28 cellular contexts compared by ENCODE assay signal in the genomic region with DNA sequence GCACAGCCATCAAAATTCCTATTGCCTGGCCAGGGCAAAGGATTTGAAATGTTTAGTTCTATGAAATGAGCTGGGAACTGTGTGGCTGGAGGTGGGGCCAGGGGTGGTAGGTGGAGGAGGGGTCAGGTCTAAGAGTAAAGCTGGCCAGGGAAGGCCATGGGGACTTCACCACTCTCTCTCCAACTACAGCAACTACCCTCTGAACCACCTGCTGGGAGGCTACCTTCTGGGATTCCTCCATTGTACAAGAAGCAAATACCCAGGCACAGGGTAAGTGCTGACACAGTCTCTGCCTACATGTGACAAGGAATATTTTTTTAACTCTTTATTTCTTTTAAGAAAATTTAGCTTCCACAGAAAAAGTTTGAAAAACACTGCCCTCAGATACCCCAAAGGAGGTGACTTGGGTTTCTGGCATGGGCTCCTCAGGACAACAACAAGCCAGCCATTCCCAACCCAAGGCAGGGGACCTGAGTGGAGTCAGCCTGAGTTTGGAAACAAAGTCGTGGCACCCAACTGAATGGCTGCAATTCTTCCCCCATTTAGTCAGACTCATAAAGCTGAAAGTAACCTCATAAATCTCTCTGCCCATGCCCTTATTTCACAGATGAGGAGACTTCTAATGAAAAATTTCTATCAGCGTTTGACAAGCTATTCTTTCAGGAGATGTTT.
DNase-seq lines count a peak whose midpoint lies in the region; ATAC-seq, FAIRE-seq and TF ChIP-seq lines count a peak whose summit lies in the region.
"Had no signal": no experiment of that assay in that cellular context is flagged by ENCODE, and none has a peak within 500 bp of the region (broad histone marks: within the 10 kb centered on the region; RNA-seq: fewer than 3 reads in every experiment).

No MANE protein-coding gene starts in this region.

- H3K4me1 ChIP-seq in MM.1S (ENCODE audit: low read length) = peaks cover 32% of the 10 kb centered on the region
- H3K4me1 ChIP-seq in astrocyte (ENCODE audit: insufficient read depth, low read length) = no peaks in the 10 kb centered on the region
- H3K4me1 ChIP-seq: BE2C, Caco-2, pancreas, tibial nerve had no signal

- intact Hi-C loops in activated T-helper 1 cell treated with anti-CD3 and anti-CD28 coated beads, Interleukin-12 subunit alpha, Interleukin-12 subunit beta, Interleukin-2, Interleukin-4 antibody, amounts not matched to agents 30 ng/mL and 10 ng/mL and 1 ng/mL, durations not matched to agents 14 hours and 24 hours and 36 hours (cut with micrococcal nuclease) = no loop called here

- H3K9me3 Mint-ChIP-seq in T-helper 2 cell treated with Interferon-gamma antibody and Interleukin-4, amounts not matched to agents 5 μg/mL and 100 μg/mL, for 36 hours = no peaks in the 10 kb centered on the region
- no peaks in the 10 kb centered on the region for H3K9me3 Mint-ChIP-seq in astrocyte (ENCODE audit: unreplicated experiment)
- H3K9me3 Mint-ChIP-seq in activated T-helper 1 cell treated with anti-CD3 and anti-CD28 coated beads, Interleukin-12 subunit alpha, Interleukin-12 subunit beta, Interleukin-2, Interleukin-4 antibody, amounts not matched to agents 30 ng/mL and 10 ng/mL and 1 ng/mL, durations not matched to agents 14 hours and 24 hours and 36 hours = no peaks in the 10 kb centered on the region
- H3K9me3 Mint-ChIP-seq: effector memory CD8-positive, alpha-beta T cell; naive thymus-derived CD4-positive, alpha-beta T cell; stimulated activated memory B cell treated with anti-CD40 and anti-IgM and Interleukin-4, amounts not matched to agents 10 μg/mL and 1 μg/mL and 100 μg/mL, for 72 hours; T-helper 1 cell treated with Interleukin-12 subunit alpha and Interleukin-12 subunit beta and Interleukin-4 antibody, amounts not matched to agents 30 μg/mL and 1 μg/mL, for 36 hours had no signal

- peaks cover 48% of the 10 kb centered on the region for H3K4me1 Mint-ChIP-seq in T-helper 2 cell treated with Interferon-gamma antibody and Interleukin-4, amounts not matched to agents 5 μg/mL and 100 μg/mL, for 36 hours (ENCODE audit: low read depth)
- H3K4me1 Mint-ChIP-seq in astrocyte (ENCODE audit: low read depth, unreplicated experiment) = peaks cover 27% of the 10 kb centered on the region
- H3K4me1 Mint-ChIP-seq in activated T-helper 1 cell treated with anti-CD3 and anti-CD28 coated beads, Interleukin-12 subunit alpha, Interleukin-12 subunit beta, Interleukin-2, Interleukin-4 antibody, amounts not matched to agents 30 ng/mL and 10 ng/mL and 1 ng/mL, durations not matched to agents 14 hours and 24 hours and 36 hours (ENCODE audit: low read depth) = peaks cover 69% of the 10 kb centered on the region

- no peak overlapping the region for H3K4me3 ChIP-seq in MM.1S (ENCODE audit: low read length)
- H3K4me3 ChIP-seq in astrocyte (ENCODE audit: insufficient read depth, low read depth, low read length) = no peak overlapping the region
- H3K4me3 ChIP-seq: ascending aorta, pancreas, tibial nerve had no signal

- H3K27ac ChIP-seq in MM.1S (ENCODE audit: low read length) = peak overlapping the region; percentile 44; the same call in 1 of the 2 replicates
- no peak overlapping the region for H3K27ac ChIP-seq in astrocyte (ENCODE audit: low read depth, low read length)
- H3K27ac ChIP-seq: 22Rv1, ascending aorta, pancreas, tibial nerve had no signal

- TF ChIP-seq CTCF in MM.1S (IDR thresholded peaks at IDR 0.05; ENCODE audit: low read length) (no peak), astrocyte (IDR thresholded peaks at IDR 0.05; ENCODE audit: insufficient read depth, low read depth, low read length) (no peak)

- no peaks in the 10 kb centered on the region for H3K9me2 ChIP-seq in MM.1S (replicated peaks; ENCODE audit: insufficient read depth, low read length)

- H3K9me3 ChIP-seq in MM.1S (replicated peaks; ENCODE audit: insufficient read depth, low read length) = no peaks in the 10 kb centered on the region
- no peaks in the 10 kb centered on the region for H3K9me3 ChIP-seq in astrocyte (ENCODE audit: insufficient read depth, low read depth, low read length)
- H3K9me3 ChIP-seq: ascending aorta, BE2C, Caco-2, pancreas had no signal

- ATAC-seq in GM21360 (IDR thresholded peaks at IDR 0.05; ENCODE audit: unreplicated experiment) (peak; percentile 20), HG02884 (IDR thresholded peaks at IDR 0.05; ENCODE audit: unreplicated experiment) (no peak), HG03520 (IDR thresholded peaks at IDR 0.05; ENCODE audit: unreplicated experiment) (no peak)
- ATAC-seq: effector memory CD8-positive, alpha-beta T cell; HepG2; left colon; naive thymus-derived CD4-positive, alpha-beta T cell; pancreas; sciatic nerve; stimulated activated memory B cell treated with anti-CD40 and anti-IgM and Interleukin-4, amounts not matched to agents 10 μg/mL and 1 μg/mL and 100 μg/mL, for 72 hours; WTC11 had no signal

- H3K27ac Mint-ChIP-seq in T-helper 2 cell treated with Interferon-gamma antibody and Interleukin-4, amounts not matched to agents 5 μg/mL and 100 μg/mL, for 36 hours = peak overlapping the region; percentile 47
- H3K27ac Mint-ChIP-seq in astrocyte (ENCODE audit: unreplicated experiment) = peak overlapping the region; percentile 26
- no peak overlapping the region for H3K27ac Mint-ChIP-seq in activated T-helper 1 cell treated with anti-CD3 and anti-CD28 coated beads, Interleukin-12 subunit alpha, Interleukin-12 subunit beta, Interleukin-2, Interleukin-4 antibody, amounts not matched to agents 30 ng/mL and 10 ng/mL and 1 ng/mL, durations not matched to agents 14 hours and 24 hours and 36 hours
- H3K27ac Mint-ChIP-seq: stimulated activated memory B cell treated with anti-CD40 and anti-IgM and Interleukin-4, amounts not matched to agents 10 μg/mL and 1 μg/mL and 100 μg/mL, for 72 hours had no signal

- H3K79me2 ChIP-seq in MM.1S (ENCODE audit: low read length) (peaks cover 53% of the 10 kb centered on the region), astrocyte (ENCODE audit: insufficient read depth, low read length) (peaks cover 93% of the 10 kb centered on the region)

- no peaks in the 10 kb centered on the region for H3K27me3 ChIP-seq in MM.1S (replicated peaks; ENCODE audit: insufficient read depth, low read length)
- no peaks in the 10 kb centered on the region for H3K27me3 ChIP-seq in astrocyte (ENCODE audit: insufficient read depth, low read length)
- H3K27me3 ChIP-seq: ascending aorta, BE2C, tibial nerve had no signal

- no peaks in the 10 kb centered on the region for H3K27me3 Mint-ChIP-seq in T-helper 2 cell treated with Interferon-gamma antibody and Interleukin-4, amounts not matched to agents 5 μg/mL and 100 μg/mL, for 36 hours (ENCODE audit: low read depth)
- H3K27me3 Mint-ChIP-seq in astrocyte (ENCODE audit: low read depth, unreplicated experiment) = no peaks in the 10 kb centered on the region
- H3K27me3 Mint-ChIP-seq in activated T-helper 1 cell treated with anti-CD3 and anti-CD28 coated beads, Interleukin-12 subunit alpha, Interleukin-12 subunit beta, Interleukin-2, Interleukin-4 antibody, amounts not matched to agents 30 ng/mL and 10 ng/mL and 1 ng/mL, durations not matched to agents 14 hours and 24 hours and 36 hours (ENCODE audit: insufficient read depth) = no peaks in the 10 kb centered on the region
- H3K27me3 Mint-ChIP-seq: effector memory CD8-positive, alpha-beta T cell; naive thymus-derived CD4-positive, alpha-beta T cell; stimulated activated memory B cell treated with anti-CD40 and anti-IgM and Interleukin-4, amounts not matched to agents 10 μg/mL and 1 μg/mL and 100 μg/mL, for 72 hours had no signal

- H3K4me2 ChIP-seq in MM.1S (ENCODE audit: low read depth, low read length) (peak overlapping the region; percentile 59; the same call in 1 of the 2 replicates), astrocyte (ENCODE audit: low read length) (no peak overlapping the region)

- no peak for DNase-seq in T-helper 2 cell treated with Interferon-gamma antibody and Interleukin-4, amounts not matched to agents 5 μg/mL and 100 μg/mL, for 36 hours (ENCODE audit: low spot score)
- DNase-seq in T-helper 2 cell (no peak), MM.1S (no peak), astrocyte (ENCODE audit: low read depth) (no peak)
- no peak for DNase-seq in activated T-helper 1 cell treated with anti-CD3 and anti-CD28 coated beads, Interleukin-12 subunit alpha, Interleukin-12 subunit beta, Interleukin-2, Interleukin-4 antibody, amounts not matched to agents 30 ng/mL and 10 ng/mL and 1 ng/mL, durations not matched to agents 14 hours and 24 hours and 36 hours (ENCODE audit: low spot score)
- DNase-seq: activated naive CD4-positive, alpha-beta T cell treated with Interleukin-2 at 50 U/mL for 16 hours; BE2C; Caco-2; effector memory CD8-positive, alpha-beta T cell; left colon; mesendoderm; naive thymus-derived CD4-positive, alpha-beta T cell; NCI-H1436; NCI-H2171; NCI-H526; pancreas; SIG-M5 had no signal

- FAIRE-seq in astrocyte (lab: Jason Lieb, UNC) = no peak
- FAIRE-seq: HepG2, pancreas had no signal

- H4K20me1 ChIP-seq in MM.1S (ENCODE audit: insufficient read depth, low read length) (no peaks in the 10 kb centered on the region), astrocyte (ENCODE audit: insufficient read depth, low read length) (no peaks in the 10 kb centered on the region)

- H3K9ac ChIP-seq in MM.1S (ENCODE audit: low read length) (no peak overlapping the region), astrocyte (ENCODE audit: low read length) (no peak overlapping the region)

- H3K4me3 Mint-ChIP-seq in T-helper 2 cell treated with Interferon-gamma antibody and Interleukin-4, amounts not matched to agents 5 μg/mL and 100 μg/mL, for 36 hours = no peak overlapping the region
- no peak overlapping the region for H3K4me3 Mint-ChIP-seq in astrocyte (ENCODE audit: unreplicated experiment)
- H3K4me3 Mint-ChIP-seq in activated T-helper 1 cell treated with anti-CD3 and anti-CD28 coated beads, Interleukin-12 subunit alpha, Interleukin-12 subunit beta, Interleukin-2, Interleukin-4 antibody, amounts not matched to agents 30 ng/mL and 10 ng/mL and 1 ng/mL, durations not matched to agents 14 hours and 24 hours and 36 hours = no peak overlapping the region
- H3K4me3 Mint-ChIP-seq: effector memory CD8-positive, alpha-beta T cell; naive thymus-derived CD4-positive, alpha-beta T cell; stimulated activated memory B cell treated with anti-CD40 and anti-IgM and Interleukin-4, amounts not matched to agents 10 μg/mL and 1 μg/mL and 100 μg/mL, for 72 hours; T-helper 1 cell treated with Interleukin-12 subunit alpha and Interleukin-12 subunit beta and Interleukin-4 antibody, amounts not matched to agents 30 μg/mL and 1 μg/mL, for 36 hours; WTC11 had no signal

- H3K36me3 ChIP-seq in MM.1S (replicated peaks; ENCODE audit: insufficient read depth, low read length) (no peaks in the 10 kb centered on the region), astrocyte (ENCODE audit: insufficient read depth, low read length) (no peaks in the 10 kb centered on the region)
- H3K36me3 ChIP-seq: ascending aorta, BE2C, pancreas, tibial nerve had no signal

- H2AFZ ChIP-seq in MM.1S (ENCODE audit: low read length) (no peak overlapping the region), astrocyte (ENCODE audit: low read depth, low read length) (no peak overlapping the region)

- H3F3A ChIP-seq in MM.1S (ENCODE audit: insufficient read depth, low read length) = peaks cover 26% of the 10 kb centered on the region

- peaks cover 41% of the 10 kb centered on the region for H3K36me3 Mint-ChIP-seq in T-helper 2 cell treated with Interferon-gamma antibody and Interleukin-4, amounts not matched to agents 5 μg/mL and 100 μg/mL, for 36 hours (ENCODE audit: low read depth)
- peaks cover 13% of the 10 kb centered on the region for H3K36me3 Mint-ChIP-seq in astrocyte (ENCODE audit: low read depth, unreplicated experiment)
- H3K36me3 Mint-ChIP-seq in activated T-helper 1 cell treated with anti-CD3 and anti-CD28 coated beads, Interleukin-12 subunit alpha, Interleukin-12 subunit beta, Interleukin-2, Interleukin-4 antibody, amounts not matched to agents 30 ng/mL and 10 ng/mL and 1 ng/mL, durations not matched to agents 14 hours and 24 hours and 36 hours (ENCODE audit: low read depth) = peaks cover 48% of the 10 kb centered on the region
- H3K36me3 Mint-ChIP-seq: stimulated activated memory B cell treated with anti-CD40 and anti-IgM and Interleukin-4, amounts not matched to agents 10 μg/mL and 1 μg/mL and 100 μg/mL, for 72 hours had no signal
